ENCODE assay signal across 22 cellular contexts in genomic region chr1:227223407-227223806, GRCh38.
"Had no signal": no experiment of that assay in that cellular context is flagged by ENCODE, and none has a peak within 500 bp of the region (broad histone marks: within the 10 kb centered on the region; RNA-seq: fewer than 3 reads in every experiment).

No MANE protein-coding gene starts in this region.

- H3K4me1 Mint-ChIP-seq: activated naive CD8-positive, alpha-beta T cell treated with anti-CD3 and anti-CD28 coated beads, Interleukin-2, amount 10 ng/mL, durations not matched to agents 7 days and 5 days had no signal

- H3K4me3 Mint-ChIP-seq: activated CD8-positive, alpha-beta T cell treated with anti-CD3 and anti-CD28 coated beads, Interleukin-2, amount 10 ng/mL, durations not matched to agents 7 days and 5 days; activated naive CD8-positive, alpha-beta T cell treated with anti-CD3 and anti-CD28 coated beads, Interleukin-2, amount 10 ng/mL, durations not matched to agents 7 days and 5 days; T-helper 17 cell had no signal

- H3K36me3 ChIP-seq: adrenal gland had no signal

- H3K27ac Mint-ChIP-seq: activated CD8-positive, alpha-beta T cell treated with anti-CD3 and anti-CD28 coated beads, Interleukin-2, amount 10 ng/mL, durations not matched to agents 7 days and 5 days; activated naive CD8-positive, alpha-beta T cell treated with anti-CD3 and anti-CD28 coated beads, Interleukin-2, amount 10 ng/mL, durations not matched to agents 7 days and 5 days; T-helper 17 cell had no signal

- H3K36me3 Mint-ChIP-seq: activated naive CD8-positive, alpha-beta T cell treated with anti-CD3 and anti-CD28 coated beads, Interleukin-2, amount 10 ng/mL, durations not matched to agents 7 days and 5 days had no signal

- H3K27me3 ChIP-seq: adrenal gland, SJCRH30 had no signal

- H3K4me1 ChIP-seq: SJCRH30 had no signal

- H3K9me3 Mint-ChIP-seq: activated naive CD8-positive, alpha-beta T cell treated with anti-CD3 and anti-CD28 coated beads, Interleukin-2, amount 10 ng/mL, durations not matched to agents 7 days and 5 days had no signal

- DNase-seq: activated CD4-positive, alpha-beta T cell treated with anti-CD3 and anti-CD28 coated beads for 4 hours; activated CD4-positive, alpha-beta T cell treated with anti-CD3 and anti-CD28 coated beads, Interleukin-2, amount 50 U/mL, for 4 hours; activated CD8-positive, alpha-beta memory T cell treated with anti-CD3 and anti-CD28 coated beads, Interleukin-2, amount 50 U/mL, for 48 hours; activated CD8-positive, alpha-beta T cell treated with anti-CD3 and anti-CD28 coated beads, Interleukin-2, amount 10 ng/mL, durations not matched to agents 7 days and 5 days; activated naive CD4-positive, alpha-beta T cell treated with anti-CD3 and anti-CD28 coated beads, Interleukin-2, amount 50 U/mL, for 16 hours; activated naive CD8-positive, alpha-beta T cell treated with anti-CD3 and anti-CD28 coated beads, Interleukin-2, amount 10 ng/mL, durations not matched to agents 7 days and 5 days; activated T-cell treated with anti-CD3 and anti-CD28 coated beads, Interleukin-2, amount 50 U/mL, for 1 hour; adrenal gland; anterior cingulate cortex; cerebellar nuclear complex; Karpas-422; NCI-H1105; NCI-H1436; NCI-H1694 treated with DMSO at 0.1 percent for 48 hours; NCI-H2029 treated with DMSO at 0.1 percent for 48 hours; NCI-H345; NCI-H510A; NCI-H69; SJCRH30; SK-N-SH; T-helper 17 cell; T-helper 9 cell had no signal

- H3K27ac ChIP-seq: adrenal gland, SJCRH30 had no signal

- H3K4me3 ChIP-seq: adrenal gland, SJCRH30 had no signal

- H3K9me3 ChIP-seq: adrenal gland, SJCRH30, SK-N-SH had no signal
